Comparison of ENCODE assay signal across 32 cellular contexts in the genomic region with DNA sequence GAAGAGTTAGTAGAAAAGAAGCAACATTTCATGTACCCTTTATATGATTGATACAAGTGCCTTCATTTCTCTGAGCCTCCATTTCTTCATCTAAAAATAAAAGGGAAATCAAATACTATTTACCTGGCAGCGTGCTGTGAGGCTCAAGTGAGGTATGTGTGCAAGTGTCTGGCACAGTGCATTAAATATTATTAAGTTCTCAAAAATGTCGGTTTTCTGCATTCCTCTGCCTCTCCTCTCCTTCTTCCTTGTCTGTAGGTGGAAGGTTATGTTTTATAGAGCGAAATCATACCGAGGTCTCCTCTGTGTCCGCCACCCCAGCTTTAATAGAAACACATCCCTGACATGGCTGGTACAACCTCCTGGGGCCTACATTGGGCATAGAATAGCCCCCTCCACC.
"Had no signal": no experiment of that assay in that cellular context is flagged by ENCODE, and none has a peak within 500 bp of the region (broad histone marks: within the 10 kb centered on the region; RNA-seq: fewer than 3 reads in every experiment).

No MANE protein-coding gene starts in this region.

- H3K4me1 ChIP-seq: esophagus squamous epithelium, gastroesophageal sphincter, heart right ventricle had no signal

- H3K4me3 ChIP-seq: esophagus squamous epithelium, gastroesophageal sphincter, heart right ventricle had no signal

- H3K27ac ChIP-seq: brain microvascular endothelial cell, epithelial cell of prostate, esophagus squamous epithelium, gastroesophageal sphincter, heart right ventricle, WERI-Rb-1 had no signal

- H3K36me3 ChIP-seq: brain microvascular endothelial cell, esophagus squamous epithelium, gastroesophageal sphincter, heart right ventricle, WERI-Rb-1 had no signal

- H3K27ac Mint-ChIP-seq: activated B cell treated with CpG ODN at 0.5 μM for 24 hours; activated CD4-positive, alpha-beta memory T cell treated with anti-CD3 and anti-CD28 coated beads for 36 hours; activated CD4-positive, alpha-beta T cell treated with anti-CD3 and anti-CD28 coated beads for 36 hours; activated CD4-positive, alpha-beta T cell treated with anti-CD3 and anti-CD28 coated beads, Interleukin-2, amount 10 ng/mL, durations not matched to agents 24 days and 14 days; activated CD8-positive, alpha-beta memory T cell treated with anti-CD3 and anti-CD28 coated beads, Interleukin-2, amount 10 ng/mL, durations not matched to agents 7 days and 5 days; activated CD8-positive, alpha-beta T cell treated with anti-CD3 and anti-CD28 coated beads, Interleukin-2, amount 10 ng/mL, durations not matched to agents 7 days and 5 days; activated naive CD8-positive, alpha-beta T cell; activated T-cell treated with anti-CD3 and anti-CD28 coated beads, Interleukin-2, amount 50 U/mL, for 24 hours; activated T-cell treated with anti-CD3 and anti-CD28 coated beads, Interleukin-2, amount 50 U/mL, for 72 hours; effector memory CD8-positive, alpha-beta T cell; T-helper 17 cell; T-helper 2 cell treated with Interferon-gamma antibody and Interleukin-4, amounts not matched to agents 5 μg/mL and 100 μg/mL, for 36 hours had no signal

- H3K9me3 Mint-ChIP-seq: activated B cell treated with CpG ODN at 0.5 μM for 24 hours; activated CD4-positive, alpha-beta memory T cell treated with anti-CD3 and anti-CD28 coated beads for 36 hours; activated CD4-positive, alpha-beta T cell treated with anti-CD3 and anti-CD28 coated beads, Interleukin-2, amount 10 ng/mL, durations not matched to agents 24 days and 14 days; activated T-cell treated with anti-CD3 and anti-CD28 coated beads, Interleukin-2, amount 50 U/mL, for 24 hours; activated T-cell treated with anti-CD3 and anti-CD28 coated beads, Interleukin-2, amount 50 U/mL, for 72 hours; effector memory CD8-positive, alpha-beta T cell; T-helper 2 cell treated with Interferon-gamma antibody and Interleukin-4, amounts not matched to agents 5 μg/mL and 100 μg/mL, for 36 hours had no signal

- H3K4me3 Mint-ChIP-seq: activated B cell treated with CpG ODN at 0.5 μM for 24 hours; activated CD4-positive, alpha-beta memory T cell treated with anti-CD3 and anti-CD28 coated beads for 36 hours; activated CD4-positive, alpha-beta T cell treated with anti-CD3 and anti-CD28 coated beads for 36 hours; activated CD4-positive, alpha-beta T cell treated with anti-CD3 and anti-CD28 coated beads, Interleukin-2, amount 10 ng/mL, durations not matched to agents 24 days and 14 days; activated CD8-positive, alpha-beta memory T cell treated with anti-CD3 and anti-CD28 coated beads, Interleukin-2, amount 10 ng/mL, durations not matched to agents 7 days and 5 days; activated CD8-positive, alpha-beta T cell treated with anti-CD3 and anti-CD28 coated beads, Interleukin-2, amount 10 ng/mL, durations not matched to agents 7 days and 5 days; activated naive CD8-positive, alpha-beta T cell; activated T-cell treated with anti-CD3 and anti-CD28 coated beads, Interleukin-2, amount 50 U/mL, for 24 hours; activated T-cell treated with anti-CD3 and anti-CD28 coated beads, Interleukin-2, amount 50 U/mL, for 72 hours; effector memory CD8-positive, alpha-beta T cell; T-helper 17 cell; T-helper 2 cell treated with Interferon-gamma antibody and Interleukin-4, amounts not matched to agents 5 μg/mL and 100 μg/mL, for 36 hours had no signal

- H3K4me1 Mint-ChIP-seq: activated B cell treated with CpG ODN at 0.5 μM for 24 hours; activated CD4-positive, alpha-beta T cell treated with anti-CD3 and anti-CD28 coated beads for 36 hours; activated CD4-positive, alpha-beta T cell treated with anti-CD3 and anti-CD28 coated beads, Interleukin-2, amount 10 ng/mL, durations not matched to agents 24 days and 14 days; activated CD8-positive, alpha-beta memory T cell treated with anti-CD3 and anti-CD28 coated beads, Interleukin-2, amount 10 ng/mL, durations not matched to agents 7 days and 5 days; T-helper 17 cell had no signal

- H3K27me3 ChIP-seq: brain microvascular endothelial cell, esophagus squamous epithelium, heart right ventricle had no signal

- H3K27me3 Mint-ChIP-seq: activated CD4-positive, alpha-beta T cell treated with anti-CD3 and anti-CD28 coated beads, Interleukin-2, amount 10 ng/mL, durations not matched to agents 24 days and 14 days; activated CD8-positive, alpha-beta memory T cell treated with anti-CD3 and anti-CD28 coated beads, Interleukin-2, amount 10 ng/mL, durations not matched to agents 7 days and 5 days had no signal

- DNase-seq: activated B cell treated with CpG ODN at 0.5 μM for 24 hours; activated CD4-positive, alpha-beta memory T cell treated with anti-CD3 and anti-CD28 coated beads for 36 hours; activated CD4-positive, alpha-beta T cell treated with anti-CD3 and anti-CD28 coated beads for 36 hours; activated CD4-positive, alpha-beta T cell treated with anti-CD3 and anti-CD28 coated beads, Interleukin-2, amount 10 ng/mL, durations not matched to agents 24 days and 14 days; activated CD4-positive, CD25-positive, alpha-beta regulatory T cell treated with anti-CD3 and anti-CD28 coated beads, Interleukin-2, amount 50 U/mL, for 72 hours; activated CD8-positive, alpha-beta memory T cell treated with anti-CD3 and anti-CD28 coated beads, Interleukin-2, amount 10 ng/mL, durations not matched to agents 7 days and 5 days; activated CD8-positive, alpha-beta memory T cell treated with anti-CD3 and anti-CD28 coated beads, Interleukin-2, amount 50 U/mL, for 4 hours; activated CD8-positive, alpha-beta T cell treated with anti-CD3 and anti-CD28 coated beads, Interleukin-2, amount 10 ng/mL, durations not matched to agents 7 days and 5 days; activated gamma-delta T cell; activated naive CD4-positive, alpha-beta T cell treated with anti-CD3 and anti-CD28 coated beads, Interleukin-2, amount 50 U/mL, for 16 hours; activated naive CD4-positive, alpha-beta T cell treated with Interleukin-2 at 50 U/mL for 16 hours; activated T-cell treated with anti-CD3 and anti-CD28 coated beads for 4 hours; activated T-cell treated with anti-CD3 and anti-CD28 coated beads, Interleukin-2, amount 50 U/mL, for 24 hours; activated T-cell treated with anti-CD3 and anti-CD28 coated beads, Interleukin-2, amount 50 U/mL, for 72 hours; amniotic stem cell; brain microvascular endothelial cell; caudate nucleus; cortex of kidney; dermis blood vessel endothelial cell; effector CD4-positive, alpha-beta T cell; effector memory CD8-positive, alpha-beta T cell; esophagus squamous epithelium; foreskin melanocyte; heart right ventricle; T-helper 1 cell; T-helper 17 cell; T1000; WERI-Rb-1 had no signal

- H3K36me3 Mint-ChIP-seq: activated CD4-positive, alpha-beta memory T cell treated with anti-CD3 and anti-CD28 coated beads for 36 hours; activated CD8-positive, alpha-beta memory T cell treated with anti-CD3 and anti-CD28 coated beads, Interleukin-2, amount 10 ng/mL, durations not matched to agents 7 days and 5 days; activated naive CD8-positive, alpha-beta T cell had no signal

- H3K9me3 ChIP-seq: esophagus squamous epithelium, gastroesophageal sphincter, heart right ventricle had no signal
